In the genomic region with DNA sequence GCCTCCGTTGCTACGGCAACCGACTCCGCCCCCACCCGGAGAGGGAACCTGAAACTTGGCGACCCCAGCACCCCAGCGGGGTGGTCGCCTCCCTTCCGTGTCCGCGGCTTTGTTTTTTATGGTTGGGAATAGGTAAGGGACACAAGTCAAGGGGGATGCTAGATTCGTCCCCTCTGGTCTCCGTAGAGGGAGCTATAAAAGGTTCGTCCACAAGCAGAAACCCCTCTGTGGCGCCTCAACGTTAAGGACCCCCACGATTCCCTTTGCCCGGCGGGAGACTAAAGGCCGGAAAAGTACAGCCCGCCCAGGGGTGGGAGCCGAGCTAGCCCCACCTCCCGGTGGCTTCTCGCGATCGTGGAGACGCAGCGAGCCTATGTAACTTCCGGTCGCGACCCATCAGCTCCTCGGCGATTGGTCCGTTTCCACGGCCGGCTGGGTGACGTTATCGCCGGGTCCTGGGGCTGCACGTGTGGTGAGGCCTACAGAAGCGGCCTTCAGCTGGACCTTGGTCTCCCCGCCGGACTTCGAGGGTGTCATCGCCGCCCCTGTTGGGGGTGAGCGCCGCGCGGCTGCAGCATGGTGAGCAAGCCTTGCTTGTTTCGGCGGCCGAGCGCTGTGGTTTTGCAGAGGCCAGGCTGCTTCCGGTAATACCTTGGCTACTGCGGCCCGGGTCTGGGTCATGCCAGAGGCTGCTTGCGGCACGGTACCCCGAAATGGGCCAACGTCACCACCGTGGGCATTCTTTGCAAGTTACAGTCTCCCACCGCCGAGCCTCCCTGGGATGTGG, we compare ENCODE assay signal across 7 cellular contexts. TPM values are rescaled to one million over a fixed set of nuclear protein-coding genes. Genes with fewer than 3 reads are reported as not detected.
DNase-seq lines count a peak whose midpoint lies in the region; ATAC-seq and TF ChIP-seq lines count a peak whose summit lies in the region.

TSS of gene LTV1 (plus strand) at position 437 of the 787 bp plus-strand sequence. CDS start at position 577, 140 bp downstream.

- H3K4me1 ChIP-seq in hepatocyte (ENCODE audit: insufficient read depth): peaks cover 12% of the 10 kb centered on the region

- DNase-seq in NCI-H2081 (lab: John Stamatoyannopoulos, UW) (peak; percentile 87 to 92), T1000 (lab: John Stamatoyannopoulos, UW) (peak; percentile 92), astrocyte of the hippocampus (ENCODE audit: low read depth, low spot score) (peak; percentile 99), hepatocyte (ENCODE audit: low spot score) (peak; percentile 98), renal cortical epithelial cell (ENCODE audit: low read depth) (peak; percentile 89)

- H3K36me3 ChIP-seq in hepatocyte (replicated peaks; ENCODE audit: insufficient read depth, low read depth): no peaks in the 10 kb centered on the region

- no peaks in the 10 kb centered on the region for H4K20me1 ChIP-seq in hepatocyte (ENCODE audit: insufficient read depth, poor library complexity, severe bottlenecking)

- no peak for TF ChIP-seq CTCF in hepatocyte (IDR thresholded peaks at IDR 0.05; ENCODE audit: poor library complexity)

- no peaks in the 10 kb centered on the region for H3K9me3 ChIP-seq in hepatocyte (ENCODE audit: low read depth)

- H3K9me2 ChIP-seq in hepatocyte (replicated peaks; ENCODE audit: insufficient read depth): no peaks in the 10 kb centered on the region

- H3K27ac ChIP-seq in hepatocyte: peak within 1 kb of the TSS; percentile 96

- H3K27me3 ChIP-seq in hepatocyte: no peaks in the 10 kb centered on the region

- H2AFZ ChIP-seq in hepatocyte: peak within 1 kb of the TSS; percentile 66

- peaks cover 27% of the 10 kb centered on the region for H3K79me2 ChIP-seq in hepatocyte

- WGBS in hepatocyte (ENCODE audit: low lambda C conversion rate, missing lambda C conversion rate): under 1% methylated on average over 64 of the region's 64 CpGs

- ATAC-seq in GM18508 (IDR thresholded peaks at IDR 0.05; ENCODE audit: insufficient read depth, unreplicated experiment) (peak; percentile 96), HG03025 (IDR thresholded peaks at IDR 0.05; ENCODE audit: low FRiP score, unreplicated experiment) (peak; percentile 99)

- peak within 1 kb of the TSS; percentile 40 for H3K4me3 ChIP-seq in hepatocyte

- peak within 1 kb of the TSS; percentile 81 for H3K4me2 ChIP-seq in hepatocyte

RNA-seq across cellular contexts. Expression of gene LTV1, which starts in this region (rescaled TPM):
- total RNA-seq in hepatocyte (21.6 and 22.7 TPM in 2 replicates), renal cortical epithelial cell (20.7 and 33.1 TPM in 2 replicates)
- 27.8 and 29.1 TPM in 2 replicates for polyA plus RNA-seq in hepatocyte

Comparison
In these comparisons a context has a peak if more than half of its experiments do, and no peak if none do; other contexts are left out.
1. Peak in every context shown above with its lines: DNase-seq, ATAC-seq, H3K4me3 ChIP-seq and H3K27ac ChIP-seq.